Comparison of ENCODE assay signal across 14 cellular contexts in the genomic region with DNA sequence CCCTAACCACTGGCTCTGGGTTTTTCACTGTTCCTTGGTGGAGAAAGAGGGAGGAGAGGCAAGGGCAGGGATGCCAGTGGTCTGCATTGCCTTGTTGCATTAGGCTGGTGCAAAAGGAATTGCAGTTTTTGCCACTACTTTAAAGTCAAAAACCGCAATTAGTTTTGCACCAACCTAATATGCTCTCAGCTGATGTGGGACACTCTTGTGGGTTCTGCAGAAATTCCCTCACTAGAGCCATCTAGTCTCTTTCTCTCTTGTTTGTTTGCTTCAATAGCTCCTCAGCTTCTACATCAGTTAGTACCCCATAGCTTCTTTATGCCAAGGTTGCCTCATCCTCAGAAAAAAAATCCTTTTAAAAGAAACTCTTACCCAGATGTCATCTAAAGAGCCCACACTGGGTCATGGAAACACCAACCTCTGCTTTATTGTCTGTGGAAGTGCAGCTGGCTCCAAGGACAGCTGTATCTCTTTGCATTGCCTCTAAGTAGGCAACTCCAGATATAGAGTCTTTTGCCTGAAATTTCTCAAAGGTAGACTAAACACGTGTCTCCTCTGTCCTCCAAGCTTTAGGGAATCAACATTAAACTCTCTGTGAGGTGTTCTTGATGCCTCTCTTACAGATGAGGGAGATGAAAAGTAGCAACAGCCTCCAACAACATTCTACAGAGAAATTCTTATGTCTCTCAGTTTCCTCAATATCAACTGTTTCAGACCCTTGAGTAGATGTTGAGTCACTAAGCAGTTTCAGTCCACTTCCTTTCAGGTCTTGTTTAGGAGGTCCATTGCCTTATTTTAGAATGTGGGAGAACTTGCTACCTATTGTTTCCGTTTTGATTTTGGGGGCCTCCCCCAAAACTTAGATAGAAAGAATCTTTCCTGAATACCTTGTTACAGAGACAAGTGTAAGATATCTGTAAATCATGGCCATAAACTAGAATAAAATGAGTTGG.
DNase-seq lines count a peak whose midpoint lies in the region; ATAC-seq and TF ChIP-seq lines count a peak whose summit lies in the region.
"Had no signal": no experiment of that assay in that cellular context is flagged by ENCODE, and none has a peak within 500 bp of the region (broad histone marks: within the 10 kb centered on the region; RNA-seq: fewer than 3 reads in every experiment).

No MANE protein-coding gene starts in this region.

- no peaks in the 10 kb centered on the region for H3K36me3 Mint-ChIP-seq in endothelial cell (ENCODE audit: low read depth, unreplicated experiment)
- H3K36me3 Mint-ChIP-seq: type B pancreatic cell had no signal

- no peak overlapping the region for H3K4me3 ChIP-seq in GM12864 (ENCODE audit: low read depth, low read length)
- H3K4me3 ChIP-seq: psoas muscle had no signal

- no peak overlapping the region for H3K27ac Mint-ChIP-seq in endothelial cell (ENCODE audit: unreplicated experiment)
- H3K27ac Mint-ChIP-seq: type B pancreatic cell had no signal

- H3K4me1 Mint-ChIP-seq in endothelial cell (ENCODE audit: unreplicated experiment) = no peaks in the 10 kb centered on the region

- ATAC-seq in GM18873 (IDR thresholded peaks at IDR 0.05; ENCODE audit: low FRiP score, unreplicated experiment) = peak; percentile 72
- ATAC-seq in GM21717 (IDR thresholded peaks at IDR 0.05; ENCODE audit: unreplicated experiment) = peak; percentile 74
- ATAC-seq in HG03378 (IDR thresholded peaks at IDR 0.05; ENCODE audit: unreplicated experiment) = peak; percentile 85
- ATAC-seq: HCT116, psoas muscle had no signal

- H3K9me3 Mint-ChIP-seq in endothelial cell (ENCODE audit: unreplicated experiment) = no peaks in the 10 kb centered on the region
- H3K9me3 Mint-ChIP-seq: type B pancreatic cell had no signal

- H3K27me3 Mint-ChIP-seq in endothelial cell (ENCODE audit: unreplicated experiment) = peaks cover 1% of the 10 kb centered on the region

- H3K4me3 Mint-ChIP-seq in endothelial cell (ENCODE audit: unreplicated experiment) = no peak overlapping the region
- H3K4me3 Mint-ChIP-seq: type B pancreatic cell had no signal

- no peak for TF ChIP-seq CTCF in GM12864 (IDR thresholded peaks at IDR 0.05; ENCODE audit: low read depth, low read length, missing control alignments)
- TF ChIP-seq CTCF in endothelial cell (IDR thresholded peaks at IDR 0.05; ENCODE audit: unreplicated experiment) = no peak

- DNase-seq in GM12864 (ENCODE audit: low read depth) (peak; percentile 30), endothelial cell (ENCODE audit: low spot score) (no peak), NCI-H2227 (lab: John Stamatoyannopoulos, UW; ENCODE audit: unreplicated experiment) (no peak), NCI-H1417 treated with DMSO at 0.1 percent for 48 hours (lab: John Stamatoyannopoulos, UW) (no peak)
- no peak for DNase-seq in activated effector memory CD4-positive, alpha-beta T cell treated with Interleukin-2 at 50 U/mL for 16 hours
- DNase-seq: activated T-cell treated with anti-CD3 and anti-CD28 coated beads for 4 hours, hippocampal formation, psoas muscle, T-helper 1 cell had no signal
